In genomic region chr20:8130840-8131526, GRCh38 we compare ENCODE assay signal across 9 cellular contexts. TPM values are rescaled to one million over a fixed set of nuclear protein-coding genes. Genes with fewer than 3 reads are reported as not detected.
DNase-seq lines count a peak whose midpoint lies in the region; ATAC-seq and TF ChIP-seq lines count a peak whose summit lies in the region.
"Had no signal": no experiment of that assay in that cellular context is flagged by ENCODE, and none has a peak within 500 bp of the region (broad histone marks: within the 10 kb centered on the region; RNA-seq: fewer than 3 reads in every experiment).

No MANE protein-coding gene starts in this region.

- intact Hi-C loops in heart left ventricle (cut with DNase I), result loop anchor here (1.0 to 10.0 kb wide), 16 partner anchors 84 to 592 kb away; no protein-coding TSS in a partner anchor
- intact Hi-C loops in left ventricle myocardium superior (cut with micrococcal nuclease), result loop anchor here (10.0 kb wide), 1 partner anchor 264 kb away; no protein-coding TSS in a partner anchor
- intact Hi-C loops in upper lobe of right lung (cut with DNase I), result no loop called here
- intact Hi-C loops in posterior cingulate gyrus (cut with DNase I), result loop anchor here (5.0 kb wide), 1 partner anchor 591 kb away; no protein-coding TSS in a partner anchor

- H3K36me3 ChIP-seq in heart left ventricle (no peaks in the 10 kb centered on the region), muscle layer of duodenum (ENCODE audit: control insufficient read depth in 1 of 2, insufficient read depth in 2 of 2, low read length in 2 of 2) (no peaks in the 10 kb centered on the region), upper lobe of right lung (no peaks in the 10 kb centered on the region)

- peak overlapping the region in 7 of 12 donors; percentile 68 to 97 (median 78) for H3K4me3 ChIP-seq in heart left ventricle
- H3K4me3 ChIP-seq in muscle layer of duodenum (ENCODE audit: low read depth in 1 of 2, low read length in 2 of 2), result peak overlapping the region; percentile 59 to 79
- H3K4me3 ChIP-seq in upper lobe of right lung, result peak overlapping the region; percentile 57

- H3K4me1 ChIP-seq in heart left ventricle (peaks cover 0 to 30% (median 7%) of the 10 kb centered on the region in 12 donors), muscle layer of duodenum (ENCODE audit: control insufficient read depth in 1 of 2, insufficient read depth in 2 of 2, low read length in 2 of 2) (peaks cover 0 to 19% of the 10 kb centered on the region in 2 donors), upper lobe of right lung (peaks cover 15% of the 10 kb centered on the region)

- WGBS in heart left ventricle, 4 donors, result 78 to 88% (median 83%) methylated on average over 8 of the region's 8 CpGs

- no peak for TF ChIP-seq CTCF in heart left ventricle (IDR thresholded peaks at IDR 0.05)
- TF ChIP-seq CTCF in brain (conservative IDR thresholded peaks at IDR 0.05), result no peak
- no peak for TF ChIP-seq CTCF in upper lobe of right lung (IDR thresholded peaks at IDR 0.05)

- TF ChIP-seq POLR2A in heart left ventricle (IDR thresholded peaks at IDR 0.05), result no peak

- H3K9me3 Mint-ChIP-seq in brain, result peaks cover 0 to 3% (median 0%) of the 10 kb centered on the region in 5 experiments

- H3K9me3 ChIP-seq in heart left ventricle, result no peaks in the 10 kb centered on the region
- no peaks in the 10 kb centered on the region for H3K9me3 ChIP-seq in muscle layer of duodenum (ENCODE audit: control insufficient read depth in 1 of 2, low read length in 2 of 2)
- H3K9me3 ChIP-seq in upper lobe of right lung, result no peaks in the 10 kb centered on the region

- H3K27ac ChIP-seq in heart left ventricle, result peak overlapping the region in 3 of 12 donors; percentile 64 to 90 (median 81)
- peak overlapping the region; percentile 68 for H3K27ac ChIP-seq in muscle layer of duodenum (ENCODE audit: low read length)
- H3K27ac ChIP-seq in upper lobe of right lung, result no peak overlapping the region

- H3K27me3 ChIP-seq in heart left ventricle (peaks cover 0 to 7% (median 0%) of the 10 kb centered on the region in 9 donors), muscle layer of duodenum (ENCODE audit: low read depth, low read length) (no peaks in the 10 kb centered on the region), upper lobe of right lung (peaks cover 17% of the 10 kb centered on the region)

- peaks cover 15% of the 10 kb centered on the region for H3K27me3 Mint-ChIP-seq in brain

- H3K4me3 Mint-ChIP-seq in brain, result peak overlapping the region; percentile 88 to 93 (median 89)

- no peaks in the 10 kb centered on the region for H3K36me3 Mint-ChIP-seq in brain

- peak overlapping the region in 2 of 5 experiments; percentile 65 to 88 for H3K27ac Mint-ChIP-seq in brain

- ATAC-seq in heart left ventricle (no peak), left ventricle myocardium superior (no peak), upper lobe of right lung (no peak)

- peaks cover 58% of the 10 kb centered on the region for H3K4me1 Mint-ChIP-seq in brain

- DNase-seq in heart left ventricle (no peak), left ventricle myocardium superior (no peak), upper lobe of right lung (no peak), GDM1 (lab: John Stamatoyannopoulos, UW) (no peak), NCI-H345 treated with DMSO at 0.1 percent for 48 hours (lab: John Stamatoyannopoulos, UW; ENCODE audit: unreplicated experiment) (no peak), posterior cingulate gyrus (no peak)
- DNase-seq: Karpas-422 had no signal

RNA-seq across cellular contexts. Expression of gene PLCB1, which starts 1.1 kb away (rescaled TPM):
- 10 to 100 TPM in 3 of 9 donors, 1 to 10 TPM in 6; 4.0 to 12.1 (median 8.0) TPM for total RNA-seq in heart left ventricle
- 1 to 10 TPM; 2.5 to 3.1 TPM for polyA plus RNA-seq in heart left ventricle
- total RNA-seq in left ventricle myocardium superior, result 7.7 TPM
- polyA plus RNA-seq in brain (ENCODE audit: insufficient read depth, low read depth, low replicate concordance), result 6.2 TPM
- 12.4 TPM for total RNA-seq in upper lobe of right lung
